ENCODE assay signal across 17 cellular contexts in the genomic region with DNA sequence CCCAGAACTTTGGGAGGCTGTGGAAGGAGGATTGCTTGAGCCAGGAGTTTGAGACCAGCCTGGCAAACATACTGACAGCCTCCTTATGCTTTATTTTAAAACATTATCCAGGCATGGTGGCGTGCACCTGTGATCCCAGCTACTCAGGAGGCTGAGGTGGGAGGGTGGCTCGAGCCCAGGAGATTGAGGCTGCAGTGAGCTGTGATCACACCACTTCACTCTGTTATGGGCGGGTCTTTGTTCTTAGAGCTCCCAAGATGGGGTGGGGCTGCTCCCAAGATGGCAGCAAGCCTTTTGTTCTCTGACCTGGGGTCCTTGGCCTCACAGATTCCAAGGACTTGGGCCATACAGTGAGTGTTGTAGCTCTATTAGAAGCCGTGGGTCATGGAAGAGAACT. TPM values are rescaled to one million over a fixed set of nuclear protein-coding genes. Genes with fewer than 3 reads are reported as not detected.
DNase-seq lines count a peak whose midpoint lies in the region; ATAC-seq and TF ChIP-seq lines count a peak whose summit lies in the region.
"Had no signal": no experiment of that assay in that cellular context is flagged by ENCODE, and none has a peak within 500 bp of the region (broad histone marks: within the 10 kb centered on the region; RNA-seq: fewer than 3 reads in every experiment).

No MANE protein-coding gene starts in this region.

- H3K9me3 Mint-ChIP-seq in Caco-2 (ENCODE audit: unreplicated experiment), result no peaks in the 10 kb centered on the region
- H3K9me3 Mint-ChIP-seq in endodermal cell, result peaks cover 75% of the 10 kb centered on the region

- H2BK15ac ChIP-seq in mesendoderm (replicated peaks; ENCODE audit: low read depth), result no peak overlapping the region

- no peaks in the 10 kb centered on the region for H3K27me3 ChIP-seq in Caco-2 (replicated peaks; ENCODE audit: control insufficient read depth, insufficient read depth, low read length)
- no peaks in the 10 kb centered on the region for H3K27me3 ChIP-seq in HUES64 (ENCODE audit: insufficient read depth, low read length)
- H3K27me3 ChIP-seq in endodermal cell (ENCODE audit: control insufficient read depth, insufficient read depth, low read length, poor library complexity, severe bottlenecking), result no peaks in the 10 kb centered on the region
- no peaks in the 10 kb centered on the region for H3K27me3 ChIP-seq in mesendoderm (ENCODE audit: insufficient read depth, low read length, poor library complexity)
- H3K27me3 ChIP-seq in lower lobe of right lung (ENCODE audit: low read depth), result no peaks in the 10 kb centered on the region
- H3K27me3 ChIP-seq: BLaER1 had no signal

- H3K4me3 ChIP-seq in Caco-2 (ENCODE audit: low read depth, low read length), result no peak overlapping the region
- no peak overlapping the region for H3K4me3 ChIP-seq in HUES64 (ENCODE audit: low read length)
- H3K4me3 ChIP-seq in endodermal cell (ENCODE audit: low read length), result peak overlapping the region; percentile 66
- H3K4me3 ChIP-seq in mesendoderm (ENCODE audit: low read length), result no peak overlapping the region
- no peak overlapping the region for H3K4me3 ChIP-seq in lower leg skin (ENCODE audit: low read depth, poor library complexity, severe bottlenecking)
- no peak overlapping the region for H3K4me3 ChIP-seq in lower lobe of right lung
- H3K4me3 ChIP-seq: BLaER1, GM12878, HAP-1 had no signal

- H3K27ac Mint-ChIP-seq in Caco-2 (ENCODE audit: unreplicated experiment), result peak overlapping the region; percentile 91
- no peak overlapping the region for H3K27ac Mint-ChIP-seq in endodermal cell
- H3K27ac Mint-ChIP-seq: HFFc6 had no signal

- H3K79me1 ChIP-seq in mesendoderm (ENCODE audit: low read length), result no peaks in the 10 kb centered on the region

- H3K4me1 ChIP-seq in Caco-2 (peaks cover 33% of the 10 kb centered on the region), HUES64 (ENCODE audit: insufficient read depth, low read length) (no peaks in the 10 kb centered on the region), endodermal cell (ENCODE audit: control insufficient read depth, insufficient read depth, low read length) (no peaks in the 10 kb centered on the region), mesendoderm (ENCODE audit: control insufficient read depth, low read depth, low read length) (no peaks in the 10 kb centered on the region), lower lobe of right lung (no peaks in the 10 kb centered on the region)

- H3K9me3 ChIP-seq in Caco-2 (peaks cover 19% of the 10 kb centered on the region), HUES64 (ENCODE audit: insufficient read depth, low read depth, low read length) (peaks cover 16% of the 10 kb centered on the region; the same call in 1 of the 2 replicates), endodermal cell (ENCODE audit: control insufficient read depth, low read length) (peaks cover 37% of the 10 kb centered on the region), lower lobe of right lung (no peaks in the 10 kb centered on the region)

- TF ChIP-seq POLR2A in lower leg skin (IDR thresholded peaks at IDR 0.05), result no peak

- H3K4me2 ChIP-seq in mesendoderm (ENCODE audit: low read length), result no peak overlapping the region
- H3K4me2 ChIP-seq: BLaER1 had no signal

- H2BK120ac ChIP-seq in mesendoderm (ENCODE audit: low read depth, low read length), result no peak overlapping the region

- H3K36me3 ChIP-seq in Caco-2 (ENCODE audit: control insufficient read depth, insufficient read depth, low read length), result no peaks in the 10 kb centered on the region; the same call in 1 of the 2 replicates
- no peaks in the 10 kb centered on the region for H3K36me3 ChIP-seq in HUES64 (ENCODE audit: insufficient read depth, low read length)
- no peaks in the 10 kb centered on the region for H3K36me3 ChIP-seq in endodermal cell (ENCODE audit: control insufficient read depth, insufficient read depth, low read length)
- no peaks in the 10 kb centered on the region for H3K36me3 ChIP-seq in mesendoderm (ENCODE audit: control insufficient read depth, insufficient read depth, low read length)
- no peaks in the 10 kb centered on the region for H3K36me3 ChIP-seq in lower lobe of right lung
- H3K36me3 ChIP-seq: BLaER1, HAP-1 had no signal

- H3K79me2 ChIP-seq in mesendoderm (ENCODE audit: control insufficient read depth, insufficient read depth, low read length), result no peaks in the 10 kb centered on the region

- 94% methylated on average over 4 of the region's 4 CpGs for WGBS in HUES64
- WGBS in endodermal cell (ENCODE audit: insufficient coverage in 1 of 2, insufficient read length in 1 of 2), 2 experiments, result 75 to 84% methylated on average over 3 to 4 of the region's 4 CpGs
- no CpG with 5 or more reads among the region's 4 CpGs for WGBS in mesendoderm (ENCODE audit: extremely low coverage, insufficient coverage, low lambda C conversion rate)
- 81 to 85% methylated on average over 4 of the region's 4 CpGs for WGBS in lower leg skin, 2 donors

- H2AK5ac ChIP-seq in mesendoderm (ENCODE audit: low read length), result no peak overlapping the region

- peaks cover 30% of the 10 kb centered on the region for H3K36me3 Mint-ChIP-seq in Caco-2 (ENCODE audit: insufficient read depth, unreplicated experiment)
- peaks cover 20% of the 10 kb centered on the region for H3K36me3 Mint-ChIP-seq in endodermal cell (ENCODE audit: low read depth)

- H3K27me3 Mint-ChIP-seq in Caco-2 (ENCODE audit: insufficient read depth, unreplicated experiment), result no peaks in the 10 kb centered on the region
- H3K27me3 Mint-ChIP-seq in endodermal cell (ENCODE audit: insufficient read depth), result no peaks in the 10 kb centered on the region

- H3K4ac ChIP-seq in mesendoderm (ENCODE audit: low read depth, low read length), result no peak overlapping the region

- no peak for TF ChIP-seq CTCF in Caco-2 (IDR thresholded peaks at IDR 0.05; ENCODE audit: insufficient read depth in 1 of 2, low read depth in 1 of 2, low read length in 1 of 2, severe bottlenecking in 1 of 2, unreplicated experiment in 1 of 2)
- no peak for TF ChIP-seq CTCF in endodermal cell (conservative IDR thresholded peaks at IDR 0.05)
- TF ChIP-seq CTCF in lower leg skin (IDR thresholded peaks at IDR 0.05), result no peak
- TF ChIP-seq CTCF in lower lobe of right lung (IDR thresholded peaks at IDR 0.05), result no peak

- H3K4me3 Mint-ChIP-seq in Caco-2 (ENCODE audit: unreplicated experiment) (no peak overlapping the region), endodermal cell (no peak overlapping the region)
- H3K4me3 Mint-ChIP-seq: HFFc6 had no signal

- peak overlapping the region; percentile 45 for H3K23ac ChIP-seq in mesendoderm (ENCODE audit: low read length)

- no peak for DNase-seq in Caco-2
- no peak for DNase-seq in endodermal cell
- no peak for DNase-seq in mesendoderm
- no peak for DNase-seq in lower leg skin (ENCODE audit: low spot score in 2 of 2)
- no peak for DNase-seq in NCI-H2171 (lab: John Stamatoyannopoulos, UW)
- DNase-seq in lower lobe of right lung, result no peak
- DNase-seq: 8988T, DMS79, GOT3, HFFc6, IMR-90 had no signal

- no peak overlapping the region for H4K8ac ChIP-seq in mesendoderm (ENCODE audit: low read depth, low read length)

- no peak overlapping the region for H2BK5ac ChIP-seq in mesendoderm (ENCODE audit: low read length)

- no peak overlapping the region for H4K5ac ChIP-seq in mesendoderm (ENCODE audit: low read length)

- intact Hi-C loops in Caco-2 (cut with micrococcal nuclease; ENCODE audit: unreplicated experiment), result no loop called here
- intact Hi-C loops in lower leg skin (cut with DNase I; ENCODE audit: low total_unique reads), result no loop called here
- intact Hi-C loops in lower lobe of right lung (cut with DNase I), result no loop called here

- BruUV-seq in Caco-2 (replicated peaks; lab: Mats Ljungman, UMichigan), result no TSS peak

- H3K9ac ChIP-seq in HUES64 (ENCODE audit: low read depth, low read length) (no peak overlapping the region), endodermal cell (ENCODE audit: extremely low read depth, low read length, poor library complexity, severe bottlenecking) (peak overlapping the region; percentile 47), mesendoderm (ENCODE audit: low read length) (no peak overlapping the region)
- H3K9ac ChIP-seq: BLaER1 had no signal

- ATAC-seq in HG03108 (IDR thresholded peaks at IDR 0.05; ENCODE audit: unreplicated experiment), result no peak
- no peak for ATAC-seq in lower lobe of right lung
- ATAC-seq: GM12878 had no signal

- peak overlapping the region; percentile 82; the same call in 1 of the 2 replicates for H3K27ac ChIP-seq in HUES64 (ENCODE audit: low read depth, low read length)
- H3K27ac ChIP-seq in endodermal cell (ENCODE audit: low read depth, low read length), result peak overlapping the region; percentile 63
- H3K27ac ChIP-seq in mesendoderm (ENCODE audit: low read depth, low read length), result peak overlapping the region; percentile 90
- no peak overlapping the region for H3K27ac ChIP-seq in lower lobe of right lung
- H3K27ac ChIP-seq: BLaER1 had no signal

- POLR2A ChIA-PET in Caco-2 (lab: Charles Lee), result interaction anchor here (0.6 to 1.5 kb wide), 2 partner anchors 50 to 55 kb away, joined by 7 to 9 read pairs; no protein-coding TSS in a partner anchor

- H3K4me1 Mint-ChIP-seq in Caco-2 (ENCODE audit: low read depth, unreplicated experiment) (peaks cover 38% of the 10 kb centered on the region), endodermal cell (no peaks in the 10 kb centered on the region)

- no peak overlapping the region for H3K18ac ChIP-seq in mesendoderm (ENCODE audit: low read length)

- CTCF ChIA-PET in Caco-2 (lab: Charles Lee), result interaction anchor here (0.6 to 4.0 kb wide), 9 partner anchors 8 to 420 kb away, joined by 3 to 29 read pairs (median 3); no protein-coding TSS in a partner anchor

- peak overlapping the region; percentile 30 for H3K56ac ChIP-seq in mesendoderm (ENCODE audit: low read length)

RNA-seq across cellular contexts. Expression of gene ST6GALNAC2, which starts 26.1 kb away (rescaled TPM):
- total RNA-seq in Caco-2 (2022), result 0.77 and 2.5 TPM in 2 replicates
- 0.50 TPM for polyA plus RNA-seq in HUES64 (2013, experiment 1 of 2)
- 1.1 TPM for polyA plus RNA-seq in HUES64 (2013, experiment 2 of 2)
- total RNA-seq in endodermal cell, result 10 to 100 TPM; 15.1 to 26.9 TPM
- 3.5 TPM for polyA plus RNA-seq in endodermal cell (2013, experiment 1 of 2)
- polyA plus RNA-seq in endodermal cell (2013, experiment 2 of 2), result 3.6 TPM
- 0.04 TPM for polyA plus RNA-seq in mesendoderm (2013, experiment 1 of 2)
- polyA plus RNA-seq in mesendoderm (2013, experiment 2 of 2), result 0.04 TPM
- total RNA-seq in lower leg skin, result 100 to 1,000 TPM in 1 of 4 donors, 10 to 100 TPM in 3; 64.8 to 101 (median 76.5) TPM
- 29.0 TPM for total RNA-seq in lower lobe of right lung
- total RNA-seq: IMR-90 had no signal

RNA-seq across cellular contexts. Expression of gene ST6GALNAC1, which starts 31.8 kb away (rescaled TPM):
- 1.6 and 1.7 TPM in 2 replicates for total RNA-seq in Caco-2 (2022)
- not detected for polyA plus RNA-seq in HUES64 (2013, experiment 1 of 2)
- not detected for polyA plus RNA-seq in HUES64 (2013, experiment 2 of 2)
- total RNA-seq in endodermal cell, result not detected
- polyA plus RNA-seq in endodermal cell (2013, experiment 1 of 2), result 0.39 TPM
- polyA plus RNA-seq in endodermal cell (2013, experiment 2 of 2), result not detected
- polyA plus RNA-seq in mesendoderm (2013, experiment 1 of 2), result not detected
- not detected for polyA plus RNA-seq in mesendoderm (2013, experiment 2 of 2)
- 1 to 10 TPM in 2 of 4 donors, not detected in 2; 2.4 to 5.6 TPM for total RNA-seq in lower leg skin
- 16.6 TPM for total RNA-seq in lower lobe of right lung
- total RNA-seq: G401, HFFc6, IMR-90 had no signal
- polyA plus RNA-seq: GM12878, IMR-90 had no signal
